In genomic region chr5:172778223-172778814, GRCh38 we compare ENCODE assay signal across 1 cellular context.
TF ChIP-seq lines count a peak whose summit lies in the region.

No MANE protein-coding gene starts in this region.

TF ChIP-seq in HepG2, 621 proteins besides CTCF, POLR2A, EP300 and RAD21 (continued from another document and continues in another):
- TF ChIP-seq PAXIP1 (CRISPR knock-in tag; conservative IDR thresholded peaks at IDR 0.05), result peak; percentile 91
- no peak for TF ChIP-seq SNRNP70 (IDR thresholded peaks at IDR 0.05; ENCODE audit: low read depth, low read length)
- no peak for TF ChIP-seq ZNF709 (CRISPR knock-in tag; IDR thresholded peaks at IDR 0.05)
- no peak for TF ChIP-seq MLXIP (CRISPR knock-in tag; IDR thresholded peaks at IDR 0.05; ENCODE audit: borderline replicate concordance)
- peak; percentile 73 for TF ChIP-seq ZBTB33 (CRISPR knock-in tag; IDR thresholded peaks at IDR 0.05)
- TF ChIP-seq ZNF282 (IDR thresholded peaks at IDR 0.05; ENCODE audit: partially characterized antibody), result no peak
- TF ChIP-seq ZBTB26 (CRISPR knock-in tag; IDR thresholded peaks at IDR 0.05; ENCODE audit: borderline replicate concordance), result peak; percentile 51; the same call in 1 of the 2 replicates
- no peak for TF ChIP-seq ZNF44 (CRISPR knock-in tag; IDR thresholded peaks at IDR 0.05)
- TF ChIP-seq RERE (CRISPR knock-in tag; IDR thresholded peaks at IDR 0.05; ENCODE audit: low read depth), result peak; percentile 87
- TF ChIP-seq ETS1 (CRISPR knock-in tag; IDR thresholded peaks at IDR 0.05), result no peak
- TF ChIP-seq SPEN (CRISPR knock-in tag; IDR thresholded peaks at IDR 0.05; ENCODE audit: low read depth), result peak; percentile 46; the same call in 1 of the 2 replicates
- peak; percentile 94 to 98 for TF ChIP-seq NR2F1 (CRISPR knock-in tag; IDR thresholded peaks at IDR 0.05)
- peak; percentile 94 for TF ChIP-seq MED1 (CRISPR knock-in tag; IDR thresholded peaks at IDR 0.05)
- peak; percentile 60; the same call in 1 of the 2 replicates for TF ChIP-seq BORCS8-MEF2B (CRISPR knock-in tag; IDR thresholded peaks at IDR 0.05)
- TF ChIP-seq ATF6 (CRISPR knock-in tag; conservative IDR thresholded peaks at IDR 0.05), result 0 out of 2 replicates have a peak, but pooled peaks have one; percentile 47
- no peak for TF ChIP-seq NFIC (IDR thresholded peaks at IDR 0.05; ENCODE audit: low read length)
- no peak for TF ChIP-seq ZNF737 (CRISPR knock-in tag; IDR thresholded peaks at IDR 0.05; ENCODE audit: borderline replicate concordance)
- TF ChIP-seq ZNF333 (CRISPR knock-in tag; IDR thresholded peaks at IDR 0.05; ENCODE audit: borderline replicate concordance), result no peak
- peak; percentile 61; the same call in 1 of the 2 replicates for TF ChIP-seq ZHX2 (IDR thresholded peaks at IDR 0.05; ENCODE audit: low read depth)
- TF ChIP-seq ZHX2 (CRISPR knock-in tag; IDR thresholded peaks at IDR 0.05; ENCODE audit: borderline replicate concordance), result no peak
- TF ChIP-seq ZNF703 (CRISPR knock-in tag; IDR thresholded peaks at IDR 0.05; ENCODE audit: borderline replicate concordance), result no peak
- no peak for TF ChIP-seq ZNF883 (CRISPR knock-in tag; IDR thresholded peaks at IDR 0.05; ENCODE audit: not compliant biosample characterization)
- peak; percentile 62 for TF ChIP-seq ZFY (CRISPR knock-in tag; IDR thresholded peaks at IDR 0.05)
- TF ChIP-seq HES4 (CRISPR knock-in tag; IDR thresholded peaks at IDR 0.05; ENCODE audit: borderline replicate concordance), result no peak
- peak; percentile 91 for TF ChIP-seq SOX5 (CRISPR knock-in tag; IDR thresholded peaks at IDR 0.05; ENCODE audit: borderline replicate concordance)
- no peak for TF ChIP-seq WIZ (CRISPR knock-in tag; IDR thresholded peaks at IDR 0.05)
- peak; percentile 90; the same call in 1 of the 2 replicates for TF ChIP-seq TBX3 (IDR thresholded peaks at IDR 0.05; ENCODE audit: borderline replicate concordance)
- TF ChIP-seq POLR2G (IDR thresholded peaks at IDR 0.05; ENCODE audit: low read depth, low read length), result peak; percentile 65
- TF ChIP-seq RNF2 (conservative IDR thresholded peaks at IDR 0.05; ENCODE audit: low read depth), result no peak
- TF ChIP-seq SIN3A (IDR thresholded peaks at IDR 0.05; ENCODE audit: borderline replicate concordance, low read depth, low read length), result no peak
- TF ChIP-seq ZNF331 (CRISPR knock-in tag; IDR thresholded peaks at IDR 0.05), result peak; percentile 96
